ENCODE assay signal across 1 cellular context in genomic region chr19:44752816-44753618, GRCh38.
TF ChIP-seq lines count a peak whose summit lies in the region.

No MANE protein-coding gene starts in this region.

TF ChIP-seq in K562, 482 proteins besides CTCF, POLR2A, EP300 and RAD21 (continued from another document and continues in another):
- TF ChIP-seq CEBPG (CRISPR knock-in tag; IDR thresholded peaks at IDR 0.05) (no peak), CEBPG (tag; conservative IDR thresholded peaks at IDR 0.05 in 1 of 2, IDR thresholded peaks at IDR 0.05 in 1 of 2) (no peak), BACH1 (tag; IDR thresholded peaks at IDR 0.05) (no peak; the same call in 1 of the 2 replicates), HEY1 (CRISPR knock-in tag; IDR thresholded peaks at IDR 0.05; ENCODE audit: borderline replicate concordance) (no peak), FOXA3 (CRISPR knock-in tag; conservative IDR thresholded peaks at IDR 0.05 in 1 of 2, IDR thresholded peaks at IDR 0.05 in 1 of 2) (peak in 1 of 2 experiments; percentile 56; a peak in 1 of 4 replicates), MLLT1 (IDR thresholded peaks at IDR 0.05) (peak; percentile 72 to 99; a peak in 3 of 4 replicates), LARP7 (IDR thresholded peaks at IDR 0.05) (no peak), ZBTB1 (CRISPR knock-in tag; IDR thresholded peaks at IDR 0.05; ENCODE audit: borderline replicate concordance, low read depth) (peak; percentile 95), ZNF609 (CRISPR knock-in tag; IDR thresholded peaks at IDR 0.05; ENCODE audit: borderline replicate concordance) (no peak), ZBTB7A (IDR thresholded peaks at IDR 0.05; ENCODE audit: borderline replicate concordance, control insufficient read depth, low read depth, low read length) (peak; percentile 73), ZNF79 (CRISPR knock-in tag; IDR thresholded peaks at IDR 0.05; ENCODE audit: low read depth) (no peak), CAMTA2 (CRISPR knock-in tag; conservative IDR thresholded peaks at IDR 0.05) (no peak), GMEB1 (CRISPR knock-in tag; IDR thresholded peaks at IDR 0.05) (peak; percentile 46), JUNB (CRISPR knock-in tag; conservative IDR thresholded peaks at IDR 0.05) (no peak), ZNF3 (CRISPR knock-in tag; IDR thresholded peaks at IDR 0.05) (no peak), ZNF253 (CRISPR knock-in tag; conservative IDR thresholded peaks at IDR 0.05) (no peak), MAFK (IDR thresholded peaks at IDR 0.05; ENCODE audit: low read length) (peak; percentile 38; the same call in 1 of the 2 replicates), TBL1XR1 (IDR thresholded peaks at IDR 0.05; ENCODE audit: low read length in 2 of 2) (peak; percentile 90 to 98), ZNF398 (CRISPR knock-in tag; IDR thresholded peaks at IDR 0.05) (no peak), ZNF780A (CRISPR knock-in tag; IDR thresholded peaks at IDR 0.05) (no peak), HDAC6 (IDR thresholded peaks at IDR 0.05; ENCODE audit: low read depth, low read length) (no peak), NELFE (IDR thresholded peaks at IDR 0.05; ENCODE audit: insufficient read depth, insufficient read length) (no peak), MBD2 (IDR thresholded peaks at IDR 0.05; ENCODE audit: borderline replicate concordance, low read depth) (peak; percentile 86), ZFP1 (CRISPR knock-in tag; IDR thresholded peaks at IDR 0.05) (no peak), SOX6 (IDR thresholded peaks at IDR 0.05) (peak; percentile 82), CBFA2T2 (conservative IDR thresholded peaks at IDR 0.05) (peak; percentile 91), SAFB2 (IDR thresholded peaks at IDR 0.05; ENCODE audit: borderline replicate concordance, low read depth, low read length, severe bottlenecking) (no peak), KLF6 (CRISPR knock-in tag; IDR thresholded peaks at IDR 0.05; ENCODE audit: borderline replicate concordance) (no peak), PCBP1 (IDR thresholded peaks at IDR 0.05; ENCODE audit: low read depth, low read length, poor library complexity, severe bottlenecking) (peak; percentile 60), CUX1 (CRISPR knock-in tag; IDR thresholded peaks at IDR 0.05) (no peak), FOXJ3 (CRISPR knock-in tag; IDR thresholded peaks at IDR 0.05) (no peak), MTA3 (IDR thresholded peaks at IDR 0.05; ENCODE audit: borderline replicate concordance) (peak; percentile 75), CBX2 (IDR thresholded peaks at IDR 0.05; ENCODE audit: insufficient read depth, low read length, poor library complexity, severe bottlenecking) (no peak)
- TF ChIP-seq, protein P1, sequence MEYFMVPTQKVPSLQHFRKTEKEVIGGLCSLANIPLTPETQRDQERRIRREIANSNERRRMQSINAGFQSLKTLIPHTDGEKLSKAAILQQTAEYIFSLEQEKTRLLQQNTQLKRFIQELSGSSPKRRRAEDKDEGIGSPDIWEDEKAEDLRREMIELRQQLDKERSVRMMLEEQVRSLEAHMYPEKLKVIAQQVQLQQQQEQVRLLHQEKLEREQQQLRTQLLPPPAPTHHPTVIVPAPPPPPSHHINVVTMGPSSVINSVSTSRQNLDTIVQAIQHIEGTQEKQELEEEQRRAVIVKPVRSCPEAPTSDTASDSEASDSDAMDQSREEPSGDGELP (CRISPR knock-in tag; IDR thresholded peaks at IDR 0.05; ENCODE audit: borderline replicate concordance) = peak; percentile 100
- TF ChIP-seq, protein P2, sequence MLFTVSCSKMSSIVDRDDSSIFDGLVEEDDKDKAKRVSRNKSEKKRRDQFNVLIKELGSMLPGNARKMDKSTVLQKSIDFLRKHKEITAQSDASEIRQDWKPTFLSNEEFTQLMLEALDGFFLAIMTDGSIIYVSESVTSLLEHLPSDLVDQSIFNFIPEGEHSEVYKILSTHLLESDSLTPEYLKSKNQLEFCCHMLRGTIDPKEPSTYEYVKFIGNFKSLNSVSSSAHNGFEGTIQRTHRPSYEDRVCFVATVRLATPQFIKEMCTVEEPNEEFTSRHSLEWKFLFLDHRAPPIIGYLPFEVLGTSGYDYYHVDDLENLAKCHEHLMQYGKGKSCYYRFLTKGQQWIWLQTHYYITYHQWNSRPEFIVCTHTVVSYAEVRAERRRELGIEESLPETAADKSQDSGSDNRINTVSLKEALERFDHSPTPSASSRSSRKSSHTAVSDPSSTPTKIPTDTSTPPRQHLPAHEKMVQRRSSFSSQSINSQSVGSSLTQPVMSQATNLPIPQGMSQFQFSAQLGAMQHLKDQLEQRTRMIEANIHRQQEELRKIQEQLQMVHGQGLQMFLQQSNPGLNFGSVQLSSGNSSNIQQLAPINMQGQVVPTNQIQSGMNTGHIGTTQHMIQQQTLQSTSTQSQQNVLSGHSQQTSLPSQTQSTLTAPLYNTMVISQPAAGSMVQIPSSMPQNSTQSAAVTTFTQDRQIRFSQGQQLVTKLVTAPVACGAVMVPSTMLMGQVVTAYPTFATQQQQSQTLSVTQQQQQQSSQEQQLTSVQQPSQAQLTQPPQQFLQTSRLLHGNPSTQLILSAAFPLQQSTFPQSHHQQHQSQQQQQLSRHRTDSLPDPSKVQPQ (CRISPR knock-in tag; IDR thresholded peaks at IDR 0.05; ENCODE audit: borderline replicate concordance) = no peak
